23 cellular contexts compared by ENCODE assay signal in the genomic region with DNA sequence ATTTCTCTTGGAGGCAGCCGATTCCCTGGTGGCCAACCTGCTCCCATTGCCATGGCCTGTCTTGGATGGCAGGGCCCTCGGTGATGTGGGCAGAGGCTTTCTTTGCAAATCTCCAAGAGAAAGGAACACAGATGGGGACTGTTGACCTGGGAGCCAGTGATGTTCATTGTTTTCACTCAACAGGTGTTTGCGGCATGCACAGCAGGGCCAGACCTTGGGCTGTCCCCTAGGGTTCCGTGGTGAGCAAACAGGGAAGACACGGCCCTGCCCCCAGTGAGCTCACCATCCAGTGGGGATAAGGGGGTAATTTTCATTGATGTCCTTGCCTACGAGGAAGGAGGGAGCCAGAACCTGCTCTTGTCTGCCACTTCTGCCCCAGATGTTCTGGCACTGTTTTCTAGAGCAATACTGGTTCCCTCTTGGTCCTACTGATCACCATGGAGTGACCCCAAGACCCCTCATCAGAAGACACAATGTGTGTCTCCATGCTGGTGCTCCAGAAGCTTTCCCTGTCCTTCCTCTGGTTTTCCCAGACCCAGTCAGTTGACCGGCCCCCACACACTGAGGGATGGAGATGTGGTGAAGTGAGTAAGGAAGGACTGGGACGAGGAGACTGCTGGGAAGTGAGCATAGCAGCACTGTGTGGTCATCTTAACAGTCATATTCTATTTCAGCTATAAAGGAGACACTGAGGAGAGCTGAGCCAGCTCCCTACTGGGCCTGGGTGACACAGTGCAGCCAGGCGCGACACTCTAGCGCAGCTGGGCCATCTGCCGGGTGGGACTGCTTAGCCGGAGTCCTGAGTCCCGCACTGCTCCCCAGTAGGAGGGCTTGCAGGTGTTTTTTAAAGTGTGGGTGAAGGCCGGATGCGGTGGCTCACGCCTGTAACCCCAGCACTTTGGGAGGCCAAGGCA. TPM values are rescaled to one million over a fixed set of nuclear protein-coding genes. Genes with fewer than 3 reads are reported as not detected.
A peak's percentile ranks its signal among the peaks of the same experiment; 100 is the strongest.
DNase-seq lines count a peak whose midpoint lies in the region; TF ChIP-seq lines count a peak whose summit lies in the region.
"Had no signal": no experiment of that assay in that cellular context is flagged by ENCODE, and none has a peak within 500 bp of the region (broad histone marks: within the 10 kb centered on the region; RNA-seq: fewer than 3 reads in every experiment).

No MANE protein-coding gene starts in this region.

- 97% methylated on average over 9 of the region's 17 CpGs for WGBS in esophagus muscularis mucosa

- H3K27ac Mint-ChIP-seq in activated T-helper 2 cell treated with anti-CD3 and anti-CD28 coated beads, Interferon-gamma antibody, Interleukin-2, Interleukin-4, amounts not matched to agents 10 μg/mL and 5 μg/mL and 100 μg/mL, durations not matched to agents 14 hours and 24 hours and 36 hours = no peak overlapping the region
- H3K27ac Mint-ChIP-seq: activated naive CD4-positive, alpha-beta T cell treated with anti-CD3 and anti-CD28 coated beads, Interleukin-2, amount 50 U/mL, for 24 hours; activated T-helper 1 cell treated with anti-CD3 and anti-CD28 coated beads, Interleukin-12 subunit alpha, Interleukin-12 subunit beta, Interleukin-2, Interleukin-4 antibody, amounts not matched to agents 30 ng/mL and 10 ng/mL and 1 ng/mL, durations not matched to agents 14 hours and 24 hours and 36 hours; neural progenitor cell; stimulated activated naive CD8-positive, alpha-beta T cell treated with anti-CD3 and anti-CD28 coated beads, Interleukin-15, Interleukin-2, amounts not matched to agents 100 ng/mL and 50 ng/mL, for 24 hours; T-helper 2 cell treated with Interferon-gamma antibody and Interleukin-4, amounts not matched to agents 5 μg/mL and 100 μg/mL, for 36 hours had no signal

- H3K27me3 ChIP-seq in BE2C = no peaks in the 10 kb centered on the region
- peaks cover 0 to 10% (median 0%) of the 10 kb centered on the region in 4 donors for H3K27me3 ChIP-seq in esophagus muscularis mucosa
- H3K27me3 ChIP-seq: MG63, right lobe of liver, thyroid gland had no signal

- intact Hi-C loops in esophagus muscularis mucosa (cut with DNase I) = loop anchor here (10.0 kb wide), 2 partner anchors 64 to 134 kb away; no protein-coding TSS in a partner anchor
- intact Hi-C loops in activated T-helper 2 cell treated with anti-CD3 and anti-CD28 coated beads, Interferon-gamma antibody, Interleukin-2, Interleukin-4, amounts not matched to agents 10 μg/mL and 5 μg/mL and 100 μg/mL, durations not matched to agents 14 hours and 24 hours and 36 hours (cut with micrococcal nuclease) = no loop called here

- H3K36me3 Mint-ChIP-seq in activated T-helper 2 cell treated with anti-CD3 and anti-CD28 coated beads, Interferon-gamma antibody, Interleukin-2, Interleukin-4, amounts not matched to agents 10 μg/mL and 5 μg/mL and 100 μg/mL, durations not matched to agents 14 hours and 24 hours and 36 hours (ENCODE audit: low read depth) = no peaks in the 10 kb centered on the region
- H3K36me3 Mint-ChIP-seq: activated naive CD4-positive, alpha-beta T cell treated with anti-CD3 and anti-CD28 coated beads, Interleukin-2, amount 50 U/mL, for 24 hours; neural progenitor cell had no signal

- H3K27me3 Mint-ChIP-seq in activated T-helper 2 cell treated with anti-CD3 and anti-CD28 coated beads, Interferon-gamma antibody, Interleukin-2, Interleukin-4, amounts not matched to agents 10 μg/mL and 5 μg/mL and 100 μg/mL, durations not matched to agents 14 hours and 24 hours and 36 hours (ENCODE audit: low read depth) = peaks cover 1% of the 10 kb centered on the region
- H3K27me3 Mint-ChIP-seq: activated naive CD4-positive, alpha-beta T cell treated with anti-CD3 and anti-CD28 coated beads, Interleukin-2, amount 50 U/mL, for 24 hours had no signal

- no peak for TF ChIP-seq POLR2A in esophagus muscularis mucosa (IDR thresholded peaks at IDR 0.05; ENCODE audit: low read depth)

- DNase-seq in BE2C (peak; percentile 50), COLO668 (lab: John Stamatoyannopoulos, UW; ENCODE audit: unreplicated experiment) (peak; percentile 86), NCI-H345 (lab: John Stamatoyannopoulos, UW) (peak; percentile 72), esophagus muscularis mucosa (ENCODE audit: extremely low spot score) (peak; percentile 75), Kasumi-1 (lab: John Stamatoyannopoulos, UW) (no peak), DMS79 (lab: John Stamatoyannopoulos, UW) (no peak), mucosa of gallbladder (ENCODE audit: low spot score) (no peak)
- DNase-seq in activated T-helper 2 cell treated with anti-CD3 and anti-CD28 coated beads, Interferon-gamma antibody, Interleukin-2, Interleukin-4, amounts not matched to agents 10 μg/mL and 5 μg/mL and 100 μg/mL, durations not matched to agents 14 hours and 24 hours and 36 hours (ENCODE audit: low spot score) = no peak
- DNase-seq: anterior cingulate cortex, islet precursor cell, MG63, NCI-H1436, NCI-H226, right lobe of liver, RPMI8226, thyroid gland had no signal

- no peak overlapping the region for H3K4me3 Mint-ChIP-seq in activated T-helper 2 cell treated with anti-CD3 and anti-CD28 coated beads, Interferon-gamma antibody, Interleukin-2, Interleukin-4, amounts not matched to agents 10 μg/mL and 5 μg/mL and 100 μg/mL, durations not matched to agents 14 hours and 24 hours and 36 hours (ENCODE audit: low read depth)
- H3K4me3 Mint-ChIP-seq: activated naive CD4-positive, alpha-beta T cell treated with anti-CD3 and anti-CD28 coated beads, Interleukin-2, amount 50 U/mL, for 24 hours; activated T-helper 1 cell treated with anti-CD3 and anti-CD28 coated beads, Interleukin-12 subunit alpha, Interleukin-12 subunit beta, Interleukin-2, Interleukin-4 antibody, amounts not matched to agents 30 ng/mL and 10 ng/mL and 1 ng/mL, durations not matched to agents 14 hours and 24 hours and 36 hours; neural progenitor cell; stimulated activated naive CD8-positive, alpha-beta T cell treated with anti-CD3 and anti-CD28 coated beads, Interleukin-15, Interleukin-2, amounts not matched to agents 100 ng/mL and 50 ng/mL, for 24 hours; T-helper 2 cell treated with Interferon-gamma antibody and Interleukin-4, amounts not matched to agents 5 μg/mL and 100 μg/mL, for 36 hours had no signal

- no peaks in the 10 kb centered on the region for H3K9me3 Mint-ChIP-seq in activated T-helper 2 cell treated with anti-CD3 and anti-CD28 coated beads, Interferon-gamma antibody, Interleukin-2, Interleukin-4, amounts not matched to agents 10 μg/mL and 5 μg/mL and 100 μg/mL, durations not matched to agents 14 hours and 24 hours and 36 hours
- H3K9me3 Mint-ChIP-seq: activated naive CD4-positive, alpha-beta T cell treated with anti-CD3 and anti-CD28 coated beads, Interleukin-2, amount 50 U/mL, for 24 hours; activated T-helper 1 cell treated with anti-CD3 and anti-CD28 coated beads, Interleukin-12 subunit alpha, Interleukin-12 subunit beta, Interleukin-2, Interleukin-4 antibody, amounts not matched to agents 30 ng/mL and 10 ng/mL and 1 ng/mL, durations not matched to agents 14 hours and 24 hours and 36 hours; neural progenitor cell; stimulated activated naive CD8-positive, alpha-beta T cell treated with anti-CD3 and anti-CD28 coated beads, Interleukin-15, Interleukin-2, amounts not matched to agents 100 ng/mL and 50 ng/mL, for 24 hours; T-helper 2 cell treated with Interferon-gamma antibody and Interleukin-4, amounts not matched to agents 5 μg/mL and 100 μg/mL, for 36 hours had no signal

- peaks cover 13% of the 10 kb centered on the region for H3K4me1 Mint-ChIP-seq in activated T-helper 2 cell treated with anti-CD3 and anti-CD28 coated beads, Interferon-gamma antibody, Interleukin-2, Interleukin-4, amounts not matched to agents 10 μg/mL and 5 μg/mL and 100 μg/mL, durations not matched to agents 14 hours and 24 hours and 36 hours (ENCODE audit: low read depth)

- TF ChIP-seq EP300 in esophagus muscularis mucosa (IDR thresholded peaks at IDR 0.05) = no peak

- H3K4me3 ChIP-seq in BE2C (ENCODE audit: low read depth, low read length) = no peak overlapping the region
- H3K4me3 ChIP-seq in esophagus muscularis mucosa = no peak overlapping the region
- H3K4me3 ChIP-seq: cardiac muscle cell, MG63, neural progenitor cell, right lobe of liver, thyroid gland had no signal

- H3K27ac ChIP-seq in esophagus muscularis mucosa (replicated peaks in 1 of 4) = no peak overlapping the region
- H3K27ac ChIP-seq: cardiac muscle cell, neural progenitor cell, right lobe of liver, thyroid gland, VCaP had no signal

- H3K36me3 ChIP-seq in BE2C = peaks cover 45% of the 10 kb centered on the region
- H3K36me3 ChIP-seq in esophagus muscularis mucosa = no peaks in the 10 kb centered on the region
- H3K36me3 ChIP-seq: cardiac muscle cell, MG63, neural progenitor cell, right lobe of liver, thyroid gland had no signal

- H3K9me3 ChIP-seq in BE2C (no peaks in the 10 kb centered on the region; the same call in 1 of the 2 replicates), esophagus muscularis mucosa (no peaks in the 10 kb centered on the region)
- H3K9me3 ChIP-seq: MG63, right lobe of liver, thyroid gland had no signal

- TF ChIP-seq CTCF in BE2C (IDR thresholded peaks at IDR 0.05; ENCODE audit: low read depth, low read length) (no peak), esophagus muscularis mucosa (IDR thresholded peaks at IDR 0.05) (no peak)

- H3K4me1 ChIP-seq in BE2C (peaks cover 21% of the 10 kb centered on the region), esophagus muscularis mucosa (peaks cover 4 to 10% (median 9%) of the 10 kb centered on the region in 4 donors)
- H3K4me1 ChIP-seq: neural progenitor cell, thyroid gland had no signal

RNA-seq across cellular contexts. Expression of a gene that starts 20.4 kb away (rescaled TPM):
- 11.7 TPM for polyA plus RNA-seq in BE2C (2012; ENCODE audit: insufficient read depth, insufficient read length, low read depth)
- 1 to 10 TPM; 3.3 to 6.1 (median 4.5) TPM for total RNA-seq in esophagus muscularis mucosa
- 40.0 and 42.5 TPM in 2 replicates for total RNA-seq in activated T-helper 2 cell treated with anti-CD3 and anti-CD28 coated beads, Interferon-gamma antibody, Interleukin-2, Interleukin-4, amounts not matched to agents 10 μg/mL and 5 μg/mL and 100 μg/mL, durations not matched to agents 14 hours and 24 hours and 36 hours
- total RNA-seq in mucosa of gallbladder = 7.6 TPM

Comparison
In these comparisons a context has a peak if more than half of its experiments do, and no peak if none do; other contexts are left out.
1. DNase-seq: peak in BE2C (single experiment), COLO668 (single experiment), NCI-H345 (single experiment) and esophagus muscularis mucosa (single experiment); none in activated T-helper 2 cell treated with anti-CD3 and anti-CD28 coated beads, Interferon-gamma antibody, Interleukin-2, Interleukin-4, amounts not matched to agents 10 μg/mL and 5 μg/mL and 100 μg/mL, durations not matched to agents 14 hours and 24 hours and 36 hours (single experiment), Kasumi-1 (0 of 2), DMS79 (single experiment) and mucosa of gallbladder (single experiment).